Comparison of ENCODE assay signal across 8 cellular contexts in the genomic region with DNA sequence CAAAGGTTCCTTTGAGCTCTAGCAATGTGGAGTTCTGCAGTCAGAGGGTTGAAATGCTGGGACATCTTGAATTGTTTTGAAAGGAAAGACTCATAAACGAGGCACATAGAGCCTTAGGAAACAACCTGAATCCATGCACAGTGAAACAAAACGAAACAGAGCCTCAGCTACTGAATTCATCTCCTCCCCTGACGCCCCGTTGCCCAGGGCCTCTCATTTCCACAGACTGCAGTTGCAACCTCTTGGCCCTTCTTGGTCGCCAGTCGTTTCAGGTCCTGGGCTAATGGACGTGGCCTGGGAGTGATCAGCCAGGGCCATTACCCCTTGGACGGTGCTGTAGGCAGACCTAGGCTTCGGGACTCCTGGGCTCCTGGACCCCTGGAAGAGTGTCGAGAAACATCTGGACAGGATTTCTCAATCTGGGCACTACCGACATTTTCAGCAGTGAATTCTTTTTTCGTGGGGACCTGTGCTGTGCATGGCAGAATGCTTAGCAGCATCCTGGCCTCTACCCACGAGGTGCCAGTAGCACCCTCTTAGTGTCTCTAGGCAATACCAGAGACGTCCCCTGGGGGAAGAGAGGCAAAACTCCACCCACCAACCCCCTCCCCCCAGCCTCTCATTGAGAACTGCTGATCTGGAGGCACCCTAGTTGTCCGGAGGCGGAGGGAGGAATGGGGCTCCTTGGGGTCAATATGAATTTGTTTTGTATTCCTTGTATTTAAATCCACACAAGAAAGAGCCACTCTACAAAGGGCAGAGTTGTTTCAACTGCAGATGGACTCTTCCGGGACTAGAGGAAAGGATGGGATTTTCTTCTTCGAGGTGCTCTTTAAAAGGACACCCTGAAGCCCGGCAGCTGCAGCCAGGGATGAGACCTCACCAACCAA. TPM values are rescaled to one million over a fixed set of nuclear protein-coding genes. Genes with fewer than 3 reads are reported as not detected.
A peak's percentile ranks its signal among the peaks of the same experiment; 100 is the strongest.
DNase-seq lines count a peak whose midpoint lies in the region; ATAC-seq and TF ChIP-seq lines count a peak whose summit lies in the region.

No MANE protein-coding gene starts in this region.

- H3K9me3 Mint-ChIP-seq in activated CD4-positive, alpha-beta T cell treated with anti-CD3 and anti-CD28 coated beads for 36 hours (ENCODE audit: low read depth): peaks cover 8% of the 10 kb centered on the region
- H3K9me3 Mint-ChIP-seq in stimulated activated naive CD8-positive, alpha-beta T cell treated with anti-CD3 and anti-CD28 coated beads, Interleukin-15, amount 100 ng/mL, for 72 hours: peaks cover 10 to 13% of the 10 kb centered on the region in 2 donors

- H3K27ac Mint-ChIP-seq in activated CD4-positive, alpha-beta T cell treated with anti-CD3 and anti-CD28 coated beads for 36 hours: no peak overlapping the region
- no peak overlapping the region for H3K27ac Mint-ChIP-seq in stimulated activated naive CD8-positive, alpha-beta T cell treated with anti-CD3 and anti-CD28 coated beads, Interleukin-15, amount 100 ng/mL, for 72 hours

- ATAC-seq in activated CD4-positive, alpha-beta T cell treated with anti-CD3 and anti-CD28 coated beads for 36 hours: peak; percentile 30
- peak; percentile 41 for ATAC-seq in stimulated activated naive CD8-positive, alpha-beta T cell treated with anti-CD3 and anti-CD28 coated beads, Interleukin-15, amount 100 ng/mL, for 72 hours
- ATAC-seq in SK-N-SH treated with all-trans-retinoic acid at 6 μM for 48 hours (no peak), HG03354 (IDR thresholded peaks at IDR 0.05; ENCODE audit: poor library complexity, severe bottlenecking, unreplicated experiment) (no peak)

- H3K27ac ChIP-seq in SK-N-MC: 0 out of 2 replicates have a peak overlapping the region, but pooled peaks have one; percentile 42
- peak overlapping the region; percentile 52 for H3K27ac ChIP-seq in cingulate gyrus (ENCODE audit: low read depth, low read length)

- H3K9me3 ChIP-seq in SK-N-MC (ENCODE audit: low read depth, low read length): no peaks in the 10 kb centered on the region

- H3K36me3 ChIP-seq in SK-N-MC (ENCODE audit: insufficient read depth, low read length): no peaks in the 10 kb centered on the region

- H3K27me3 Mint-ChIP-seq in activated CD4-positive, alpha-beta T cell treated with anti-CD3 and anti-CD28 coated beads for 36 hours: no peaks in the 10 kb centered on the region
- H3K27me3 Mint-ChIP-seq in stimulated activated naive CD8-positive, alpha-beta T cell treated with anti-CD3 and anti-CD28 coated beads, Interleukin-15, amount 100 ng/mL, for 72 hours: no peaks in the 10 kb centered on the region

- peak; percentile 56 for DNase-seq in activated CD4-positive, alpha-beta T cell treated with anti-CD3 and anti-CD28 coated beads for 36 hours
- DNase-seq in activated CD4-positive, alpha-beta T cell treated with anti-CD3 and anti-CD28 coated beads for 1 hour: no peak
- no peak for DNase-seq in SK-N-MC (ENCODE audit: low read depth, low spot score)
- DNase-seq in stimulated activated naive CD8-positive, alpha-beta T cell treated with anti-CD3 and anti-CD28 coated beads, Interleukin-15, amount 100 ng/mL, for 72 hours: peak; percentile 39 to 41
- DNase-seq in NCI-H510A treated with DMSO at 0.1 percent for 48 hours (lab: John Stamatoyannopoulos, UW): no peak

- peak overlapping the region; percentile 85 for H3K4me3 ChIP-seq in SK-N-MC

- CTCF ChIA-PET in activated CD4-positive, alpha-beta T cell treated with anti-CD3 and anti-CD28 coated beads for 36 hours (lab: Charles Lee): interaction anchor here (0.8 to 2.7 kb wide), 3 partner anchors 37 to 88 kb away, joined by 3 to 15 read pairs (median 11); no protein-coding TSS in a partner anchor

- POLR2A ChIA-PET in activated CD4-positive, alpha-beta T cell treated with anti-CD3 and anti-CD28 coated beads for 36 hours (lab: Charles Lee): interaction anchor here (0.7 kb wide), 1 partner anchor 709 kb away, joined by 4 read pairs; no protein-coding TSS in a partner anchor

- peaks cover 9% of the 10 kb centered on the region for H3K4me1 Mint-ChIP-seq in activated CD4-positive, alpha-beta T cell treated with anti-CD3 and anti-CD28 coated beads for 36 hours
- peaks cover 14% of the 10 kb centered on the region for H3K4me1 Mint-ChIP-seq in stimulated activated naive CD8-positive, alpha-beta T cell treated with anti-CD3 and anti-CD28 coated beads, Interleukin-15, amount 100 ng/mL, for 72 hours

- H3K4me3 Mint-ChIP-seq in activated CD4-positive, alpha-beta T cell treated with anti-CD3 and anti-CD28 coated beads for 36 hours: peak overlapping the region; percentile 24
- H3K4me3 Mint-ChIP-seq in stimulated activated naive CD8-positive, alpha-beta T cell treated with anti-CD3 and anti-CD28 coated beads, Interleukin-15, amount 100 ng/mL, for 72 hours: peak overlapping the region; percentile 94 to 98

- H3K9ac ChIP-seq in SK-N-MC (ENCODE audit: insufficient read length): no peak overlapping the region

- H3K36me3 Mint-ChIP-seq in activated CD4-positive, alpha-beta T cell treated with anti-CD3 and anti-CD28 coated beads for 36 hours (ENCODE audit: low read depth): no peaks in the 10 kb centered on the region

- intact Hi-C loops in activated CD4-positive, alpha-beta T cell treated with anti-CD3 and anti-CD28 coated beads for 36 hours (cut with DNase I, micrococcal nuclease): loop anchor here in 1 of 2 experiments (2.0 to 10.0 kb wide), 4 partner anchors 36 to 718 kb away; no protein-coding TSS in a partner anchor

TF ChIP-seq in SK-N-SH treated with all-trans-retinoic acid at 6 μM for 48 hours, 23 proteins besides CTCF, POLR2A, EP300 and RAD21:
- TF ChIP-seq TOX (CRISPR knock-in tag; IDR thresholded peaks at IDR 0.05; ENCODE audit: borderline replicate concordance) (no peak), ZFP3 (CRISPR knock-in tag; IDR thresholded peaks at IDR 0.05) (no peak), ZC3H10 (CRISPR knock-in tag; IDR thresholded peaks at IDR 0.05) (no peak), BACH2 (CRISPR knock-in tag; IDR thresholded peaks at IDR 0.05; ENCODE audit: borderline replicate concordance) (no peak), ZFP30 (CRISPR knock-in tag; IDR thresholded peaks at IDR 0.05) (no peak)

RNA-seq across cellular contexts. Expression of a gene that starts 50.2 kb away (rescaled TPM):
- total RNA-seq in activated CD4-positive, alpha-beta T cell treated with anti-CD3 and anti-CD28 coated beads for 36 hours: 1 to 10 TPM; 4.7 to 7.7 TPM

Comparison
In these comparisons a context has a peak if more than half of its experiments do, and no peak if none do; other contexts are left out.
1. DNase-seq: peak in activated CD4-positive, alpha-beta T cell treated with anti-CD3 and anti-CD28 coated beads for 36 hours (single experiment) and stimulated activated naive CD8-positive, alpha-beta T cell treated with anti-CD3 and anti-CD28 coated beads, Interleukin-15, amount 100 ng/mL, for 72 hours (2 of 2); none in activated CD4-positive, alpha-beta T cell treated with anti-CD3 and anti-CD28 coated beads for 1 hour (single experiment), SK-N-MC (single experiment) and NCI-H510A treated with DMSO at 0.1 percent for 48 hours (single experiment).
2. ATAC-seq: peak in activated CD4-positive, alpha-beta T cell treated with anti-CD3 and anti-CD28 coated beads for 36 hours (single experiment) and stimulated activated naive CD8-positive, alpha-beta T cell treated with anti-CD3 and anti-CD28 coated beads, Interleukin-15, amount 100 ng/mL, for 72 hours (single experiment); none in SK-N-SH treated with all-trans-retinoic acid at 6 μM for 48 hours (single experiment) and HG03354 (single experiment).